ENCODE assay signal across 1 cellular context in the genomic region with DNA sequence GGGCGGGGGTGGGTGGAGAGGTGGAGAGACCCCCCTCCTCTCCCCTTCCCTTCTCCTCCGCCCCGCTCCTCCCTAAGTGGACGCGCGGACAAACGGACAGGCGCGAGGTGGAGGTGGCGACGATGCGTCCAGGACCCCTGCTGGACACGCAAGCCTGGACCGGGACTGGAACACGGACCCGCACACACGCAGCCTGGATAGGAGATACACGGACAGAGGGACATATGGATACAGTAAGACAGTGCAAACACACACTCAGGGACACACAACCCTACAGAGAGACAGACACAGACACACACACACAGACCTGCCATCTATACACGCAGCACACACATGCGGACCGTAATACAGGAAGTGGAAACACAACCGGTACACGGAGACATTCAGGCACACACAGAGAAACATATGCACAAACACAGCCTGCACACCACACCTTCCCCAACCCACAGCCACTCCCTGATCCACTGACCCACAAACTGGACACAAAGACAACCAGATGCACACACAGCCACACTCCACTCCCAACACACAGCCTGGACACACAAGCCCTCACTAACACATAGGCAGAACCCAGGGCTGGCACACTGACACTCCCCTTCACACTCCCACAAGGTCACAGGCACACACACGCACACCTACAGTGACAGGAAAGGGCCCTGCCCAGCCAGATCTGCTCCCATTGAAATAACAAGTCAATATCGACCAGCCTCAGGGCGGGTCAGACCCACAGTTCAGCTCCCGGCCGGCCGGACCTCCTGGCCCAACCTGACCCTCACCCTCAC.
TF ChIP-seq lines count a peak whose summit lies in the region.

No MANE protein-coding gene starts in this region.

TF ChIP-seq in K562, 482 proteins besides CTCF, POLR2A, EP300 and RAD21 (continued from another document and continues in another):
- TF ChIP-seq FOXP4 (CRISPR knock-in tag; IDR thresholded peaks at IDR 0.05; ENCODE audit: borderline replicate concordance), result 0 out of 2 replicates have a peak, but pooled peaks have one; percentile 50
- TF ChIP-seq EP400 (IDR thresholded peaks at IDR 0.05), result peak; percentile 77; the same call in 1 of the 2 replicates
- TF ChIP-seq CHD7 (IDR thresholded peaks at IDR 0.05; ENCODE audit: low read depth, low read length), result no peak
- TF ChIP-seq ZNF561 (CRISPR knock-in tag; conservative IDR thresholded peaks at IDR 0.05), result no peak
- TF ChIP-seq, protein P1, sequence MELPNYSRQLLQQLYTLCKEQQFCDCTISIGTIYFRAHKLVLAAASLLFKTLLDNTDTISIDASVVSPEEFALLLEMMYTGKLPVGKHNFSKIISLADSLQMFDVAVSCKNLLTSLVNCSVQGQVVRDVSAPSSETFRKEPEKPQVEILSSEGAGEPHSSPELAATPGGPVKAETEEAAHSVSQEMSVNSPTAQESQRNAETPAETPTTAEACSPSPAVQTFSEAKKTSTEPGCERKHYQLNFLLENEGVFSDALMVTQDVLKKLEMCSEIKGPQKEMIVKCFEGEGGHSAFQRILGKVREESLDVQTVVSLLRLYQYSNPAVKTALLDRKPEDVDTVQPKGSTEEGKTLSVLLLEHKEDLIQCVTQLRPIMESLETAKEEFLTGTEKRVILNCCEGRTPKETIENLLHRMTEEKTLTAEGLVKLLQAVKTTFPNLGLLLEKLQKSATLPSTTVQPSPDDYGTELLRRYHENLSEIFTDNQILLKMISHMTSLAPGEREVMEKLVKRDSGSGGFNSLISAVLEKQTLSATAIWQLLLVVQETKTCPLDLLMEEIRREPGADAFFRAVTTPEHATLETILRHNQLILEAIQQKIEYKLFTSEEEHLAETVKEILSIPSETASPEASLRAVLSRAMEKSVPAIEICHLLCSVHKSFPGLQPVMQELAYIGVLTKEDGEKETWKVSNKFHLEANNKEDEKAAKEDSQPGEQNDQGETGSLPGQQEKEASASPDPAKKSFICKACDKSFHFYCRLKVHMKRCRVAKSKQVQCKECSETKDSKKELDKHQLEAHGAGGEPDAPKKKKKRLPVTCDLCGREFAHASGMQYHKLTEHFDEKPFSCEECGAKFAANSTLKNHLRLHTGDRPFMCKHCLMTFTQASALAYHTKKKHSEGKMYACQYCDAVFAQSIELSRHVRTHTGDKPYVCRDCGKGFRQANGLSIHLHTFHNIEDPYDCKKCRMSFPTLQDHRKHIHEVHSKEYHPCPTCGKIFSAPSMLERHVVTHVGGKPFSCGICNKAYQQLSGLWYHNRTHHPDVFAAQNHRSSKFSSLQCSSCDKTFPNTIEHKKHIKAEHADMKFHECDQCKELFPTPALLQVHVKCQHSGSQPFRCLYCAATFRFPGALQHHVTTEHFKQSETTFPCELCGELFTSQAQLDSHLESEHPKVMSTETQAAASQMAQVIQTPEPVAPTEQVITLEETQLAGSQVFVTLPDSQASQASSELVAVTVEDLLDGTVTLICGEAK (IDR thresholded peaks at IDR 0.05), result peak; percentile 75
- TF ChIP-seq, protein P1 (CRISPR knock-in tag; IDR thresholded peaks at IDR 0.05), result no peak
- TF ChIP-seq MECOM (CRISPR knock-in tag; IDR thresholded peaks at IDR 0.05), result no peak
- peak; percentile 55 for TF ChIP-seq TOE1 (IDR thresholded peaks at IDR 0.05; ENCODE audit: borderline replicate concordance)
- no peak for TF ChIP-seq TOE1 (CRISPR knock-in tag; IDR thresholded peaks at IDR 0.05; ENCODE audit: borderline replicate concordance, low read depth)
- TF ChIP-seq ZNF830 (CRISPR knock-in tag; IDR thresholded peaks at IDR 0.05), result no peak
- TF ChIP-seq CC2D1A (IDR thresholded peaks at IDR 0.05), result peak; percentile 49
- TF ChIP-seq BCL6 (CRISPR knock-in tag; IDR thresholded peaks at IDR 0.05), result no peak
- TF ChIP-seq ZNF23 (CRISPR knock-in tag; IDR thresholded peaks at IDR 0.05), result no peak
- no peak for TF ChIP-seq MED1 (CRISPR knock-in tag; IDR thresholded peaks at IDR 0.05; ENCODE audit: borderline replicate concordance)
- no peak for TF ChIP-seq RHOXF2B (CRISPR knock-in tag; conservative IDR thresholded peaks at IDR 0.05)
- TF ChIP-seq NR4A1 (CRISPR knock-in tag; IDR thresholded peaks at IDR 0.05), result no peak
- peak; percentile 63; the same call in 1 of the 2 replicates for TF ChIP-seq NR4A1 (tag; IDR thresholded peaks at IDR 0.05)
- TF ChIP-seq SMC3 (conservative IDR thresholded peaks at IDR 0.05; ENCODE audit: insufficient read depth, low read depth, low read length), result no peak
- TF ChIP-seq KLF10 (CRISPR knock-in tag; IDR thresholded peaks at IDR 0.05), result no peak
- peak in 1 of 2 experiments; percentile 63; a peak in 2 of 4 replicates for TF ChIP-seq ARNT (IDR thresholded peaks at IDR 0.05)
- no peak for TF ChIP-seq PHB2 (IDR thresholded peaks at IDR 0.05; ENCODE audit: low read depth)
- peak; percentile 22; the same call in 1 of the 2 replicates for TF ChIP-seq PKNOX1 (IDR thresholded peaks at IDR 0.05)
- peak in 1 of 3 experiments; percentile 4 for TF ChIP-seq YY1 (IDR thresholded peaks at IDR 0.05; ENCODE audit: borderline replicate concordance in 1 of 3, control insufficient read depth in 1 of 3, extremely low read depth in 1 of 3, insufficient read depth in 3 of 3, insufficient read length in 1 of 3, insufficient replicate concordance in 2 of 3, low read depth in 1 of 3, low read length in 2 of 3)
